In genomic region chr1:28208818-28209441, GRCh38 we compare ENCODE assay signal across 8 cellular contexts. TPM values are rescaled to one million over a fixed set of nuclear protein-coding genes. Genes with fewer than 3 reads are reported as not detected.
DNase-seq lines count a peak whose midpoint lies in the region; ATAC-seq and TF ChIP-seq lines count a peak whose summit lies in the region.

No MANE protein-coding gene starts in this region.

- no peak overlapping the region for H3K14ac ChIP-seq in IMR-90 (replicated peaks; ENCODE audit: low read depth, low read length)

- H3K79me1 ChIP-seq in IMR-90 (ENCODE audit: low read depth in 1 of 2, low read length in 2 of 2): peaks cover 3 to 23% of the 10 kb centered on the region in 2 experiments

- no peak overlapping the region; a peak in 1 of 4 replicates for H4K8ac ChIP-seq in IMR-90 (ENCODE audit: low read depth in 2 of 2, low read length in 2 of 2)

- H3K27me3 ChIP-seq in IMR-90 (ENCODE audit: control insufficient read depth, insufficient read depth, low read length) (no peaks in the 10 kb centered on the region), RWPE2 (ENCODE audit: insufficient read depth, poor library complexity, severe bottlenecking) (no peaks in the 10 kb centered on the region)

- peak; percentile 53 for DNase-seq in Calu3
- DNase-seq in IMR-90: peak; percentile 76
- DNase-seq in RWPE2 (ENCODE audit: low spot score): no peak
- DNase-seq in activated naive CD4-positive, alpha-beta T cell treated with anti-CD3 and anti-CD28 coated beads, Interleukin-2, amount 10 ng/mL, durations not matched to agents 7 days and 5 days: peak; percentile 84
- peak; percentile 68 for DNase-seq in glomerular visceral epithelial cell (ENCODE audit: extremely low spot score)
- peak in 6 of 10 donors; percentile 58 to 94 (median 69) for DNase-seq in posterior cingulate gyrus

- TF ChIP-seq POLR2A in IMR-90 (IDR thresholded peaks at IDR 0.05; ENCODE audit: low read depth, low read length): no peak

- no peaks in the 10 kb centered on the region for H3K4me1 Mint-ChIP-seq in Calu3 (ENCODE audit: low read depth, unreplicated experiment)
- peaks cover 11% of the 10 kb centered on the region for H3K4me1 Mint-ChIP-seq in activated naive CD4-positive, alpha-beta T cell treated with anti-CD3 and anti-CD28 coated beads, Interleukin-2, amount 10 ng/mL, durations not matched to agents 7 days and 5 days

- 0 out of 2 replicates have a peak, but pooled peaks cover 4% of the 10 kb centered on the region for H4K20me1 ChIP-seq in IMR-90 (ENCODE audit: insufficient read depth, low read length)

- H2AK5ac ChIP-seq in IMR-90 (ENCODE audit: low read depth, low read length): no peak overlapping the region

- no peaks in the 10 kb centered on the region for H3K9me1 ChIP-seq in IMR-90 (ENCODE audit: insufficient read depth, low read length)

- peaks cover 17% of the 10 kb centered on the region for H3K36me3 Mint-ChIP-seq in Calu3 (ENCODE audit: insufficient read depth, unreplicated experiment)
- H3K36me3 Mint-ChIP-seq in activated naive CD4-positive, alpha-beta T cell treated with anti-CD3 and anti-CD28 coated beads, Interleukin-2, amount 10 ng/mL, durations not matched to agents 7 days and 5 days: peaks cover 45% of the 10 kb centered on the region

- no peaks in the 10 kb centered on the region for H3K4me1 ChIP-seq in IMR-90 (ENCODE audit: control insufficient read depth, insufficient read depth, low read length)
- no peaks in the 10 kb centered on the region for H3K4me1 ChIP-seq in RWPE2 (ENCODE audit: insufficient read depth, poor library complexity, severe bottlenecking)

- TF ChIP-seq CTCF in Calu3 (IDR thresholded peaks at IDR 0.05; ENCODE audit: unreplicated experiment) (peak; percentile 36), IMR-90 (conservative IDR thresholded peaks at IDR 0.05; ENCODE audit: low read depth, low read length) (peak; percentile 84), RWPE2 (IDR thresholded peaks at IDR 0.05; ENCODE audit: poor library complexity, severe bottlenecking) (peak; percentile 86)

- no peak overlapping the region for H3K23ac ChIP-seq in IMR-90 (ENCODE audit: low read depth, low read length)

- no peak overlapping the region for H2BK120ac ChIP-seq in IMR-90 (ENCODE audit: low read depth, low read length)

- H3K9me3 ChIP-seq in IMR-90 (ENCODE audit: control insufficient read depth, insufficient read depth, low read length) (no peaks in the 10 kb centered on the region), RWPE2 (ENCODE audit: severe bottlenecking) (no peaks in the 10 kb centered on the region)

- in situ Hi-C loops in IMR-90 (cut with MboI; ENCODE audit: low sequenced_read_pairs): loop anchor here (5.0 to 25.0 kb wide), 2 partner anchors 117 to 347 kb away; partner anchors contain the start of gene THEMIS2

- H3K9ac ChIP-seq in IMR-90 (ENCODE audit: low read depth, low read length): no peak overlapping the region

- POLR2A ChIA-PET in IMR-90 (lab: Charles Lee; ENCODE audit: unreplicated experiment): no interaction called here

- H3K18ac ChIP-seq in IMR-90 (ENCODE audit: low read depth, low read length): no peak overlapping the region

- H2AFZ ChIP-seq in IMR-90 (replicated peaks; ENCODE audit: low read length, poor library complexity): no peak overlapping the region

- no peak overlapping the region for H4K91ac ChIP-seq in IMR-90 (ENCODE audit: insufficient read depth, low read depth, low read length)

- no peak overlapping the region for H3K4me2 ChIP-seq in IMR-90 (ENCODE audit: low read depth, low read length)

- H3K4ac ChIP-seq in IMR-90 (ENCODE audit: low read depth, low read length): no peak overlapping the region

- H3K4me3 Mint-ChIP-seq in Calu3 (ENCODE audit: low read depth, unreplicated experiment): no peak overlapping the region
- H3K4me3 Mint-ChIP-seq in activated naive CD4-positive, alpha-beta T cell treated with anti-CD3 and anti-CD28 coated beads, Interleukin-2, amount 10 ng/mL, durations not matched to agents 7 days and 5 days: no peak overlapping the region

- H3K27ac Mint-ChIP-seq in Calu3 (ENCODE audit: unreplicated experiment): no peak overlapping the region
- no peak overlapping the region for H3K27ac Mint-ChIP-seq in activated naive CD4-positive, alpha-beta T cell treated with anti-CD3 and anti-CD28 coated beads, Interleukin-2, amount 10 ng/mL, durations not matched to agents 7 days and 5 days

- H4K5ac ChIP-seq in IMR-90 (ENCODE audit: low read depth, low read length): no peak overlapping the region

- ATAC-seq in IMR-90 (ENCODE audit: low read depth) (peak; percentile 97), RWPE2 (ENCODE audit: low read depth) (peak; percentile 78), GM19328 (IDR thresholded peaks at IDR 0.05; ENCODE audit: unreplicated experiment) (no peak), GM19452 (IDR thresholded peaks at IDR 0.05; ENCODE audit: unreplicated experiment) (no peak)

- H2BK5ac ChIP-seq in IMR-90 (ENCODE audit: low read depth, low read length, poor library complexity, severe bottlenecking): no peak overlapping the region

- H3K27me3 Mint-ChIP-seq in Calu3 (ENCODE audit: unreplicated experiment): no peaks in the 10 kb centered on the region
- no peaks in the 10 kb centered on the region for H3K27me3 Mint-ChIP-seq in activated naive CD4-positive, alpha-beta T cell treated with anti-CD3 and anti-CD28 coated beads, Interleukin-2, amount 10 ng/mL, durations not matched to agents 7 days and 5 days

- no TSS peak for BruUV-seq in Calu3 (replicated peaks; lab: Mats Ljungman, UMichigan)
- BruUV-seq in IMR-90 (replicated peaks; lab: Mats Ljungman, UMichigan): no TSS peak

- dilution Hi-C loops in IMR-90 (cut with HindIII; ENCODE audit: low sequenced_read_pairs, unreplicated experiment): no loop called here

- no peak overlapping the region for H3K4me3 ChIP-seq in IMR-90 (ENCODE audit: insufficient read depth, low read depth, low read length)
- H3K4me3 ChIP-seq in RWPE2 (ENCODE audit: severe bottlenecking): no peak overlapping the region

- no peaks in the 10 kb centered on the region for H3K9me3 Mint-ChIP-seq in Calu3 (ENCODE audit: low read depth, unreplicated experiment)
- H3K9me3 Mint-ChIP-seq in activated naive CD4-positive, alpha-beta T cell treated with anti-CD3 and anti-CD28 coated beads, Interleukin-2, amount 10 ng/mL, durations not matched to agents 7 days and 5 days: no peaks in the 10 kb centered on the region

- CTCF ChIA-PET in Calu3 (lab: Charles Lee) (interaction anchor here (0.6 to 1.9 kb wide), 6 partner anchors 73 to 335 kb away, joined by 3 to 23 read pairs (median 4); partner anchors contain the start of gene EYA3), IMR-90 (lab: Yijun Ruan, JAX) (interaction anchor here (0.5 to 2.5 kb wide), 10 partner anchors 9 to 120 kb away, joined by 3 to 32 read pairs (median 4); partner anchors contain the start of genes ATP5IF1 and EYA3)
- CTCF ChIA-PET in activated naive CD4-positive, alpha-beta T cell treated with anti-CD3 and anti-CD28 coated beads, Interleukin-2, amount 10 ng/mL, durations not matched to agents 7 days and 5 days (lab: Charles Lee): interaction anchor here (0.7 to 9.8 kb wide), 20 partner anchors 9 to 351 kb away, joined by 3 to 184 read pairs (median 4); partner anchors contain the start of gene EYA3

- intact Hi-C loops in Calu3 (cut with micrococcal nuclease; ENCODE audit: unreplicated experiment) (loop anchor here (1.0 kb wide), 1 partner anchor 118 kb away; no protein-coding TSS in a partner anchor), IMR-90 (cut with micrococcal nuclease) (loop anchor here (1.0 to 10.0 kb wide), 3 partner anchors 118 to 354 kb away; no protein-coding TSS in a partner anchor), posterior cingulate gyrus (cut with DNase I) (loop anchor here (1.0 kb wide), 1 partner anchor 118 kb away; no protein-coding TSS in a partner anchor)

- peak; percentile 97 for TF ChIP-seq RAD21 in IMR-90 (IDR thresholded peaks at IDR 0.05; ENCODE audit: low read length)

- H3K36me3 ChIP-seq in IMR-90 (ENCODE audit: control insufficient read depth, insufficient read depth, low read length) (peaks cover 24% of the 10 kb centered on the region), RWPE2 (ENCODE audit: low read depth) (peaks cover 95% of the 10 kb centered on the region)

- no peak overlapping the region for H2BK15ac ChIP-seq in IMR-90 (ENCODE audit: low read depth, low read length)

- H3K56ac ChIP-seq in IMR-90 (ENCODE audit: extremely low read depth, insufficient read depth, low read length): no peak overlapping the region

- H2AK9ac ChIP-seq in IMR-90 (replicated peaks; ENCODE audit: low read depth, low read length, poor library complexity): no peak overlapping the region

- H3K27ac ChIP-seq in IMR-90 (ENCODE audit: insufficient read depth, low read length) (no peak overlapping the region), RWPE2 (ENCODE audit: poor library complexity, severe bottlenecking) (no peak overlapping the region)

- 40% methylated on average over 1 of the region's 4 CpGs; no CpG with 5 or more reads in 1 of the 2 experiments for WGBS in IMR-90 (ENCODE audit: extremely low coverage in 2 of 2, insufficient read length in 1 of 2), 2 experiments

- no peak overlapping the region for H2BK20ac ChIP-seq in IMR-90 (ENCODE audit: low read depth, low read length)

TF ChIP-seq in IMR-90, 13 proteins besides CTCF, POLR2A, EP300 and RAD21 (continues in another document):
- TF ChIP-seq NFE2L2 (IDR thresholded peaks at IDR 0.05; ENCODE audit: low read depth, low read length): no peak
- TF ChIP-seq SMC3 (IDR thresholded peaks at IDR 0.05; ENCODE audit: low read depth, low read length): peak; percentile 92
- TF ChIP-seq MAFK (IDR thresholded peaks at IDR 0.05; ENCODE audit: low read depth, low read length): no peak

RNA-seq across cellular contexts. Expression of gene DNAJC8, which starts 23.9 kb away (rescaled TPM):
- total RNA-seq in Calu3 (2022) (57.6 and 58.3 TPM in 2 replicates), IMR-90 (2012; rRNA removed) (53.6 and 70.5 TPM in 2 replicates)
- 77.0 and 81.0 TPM in 2 replicates for polyA plus RNA-seq in IMR-90 (2012; rRNA removed)
- polyA plus RNA-seq in IMR-90 (2012; cell fraction: cytosol; rRNA removed): 16.8 and 33.3 TPM in 2 replicates
- 9.8 and 42.2 TPM in 2 replicates for polyA plus RNA-seq in IMR-90 (2012; cell fraction: nucleus; rRNA removed; ENCODE audit: low replicate concordance)

RNA-seq across cellular contexts. Expression of gene ATP5IF1, which starts 27.0 kb away (rescaled TPM):
- total RNA-seq in Calu3 (2022) (112 and 125 TPM in 2 replicates), IMR-90 (2012; rRNA removed) (33.7 and 120 TPM in 2 replicates)
- polyA plus RNA-seq in IMR-90 (2012; rRNA removed): 105 and 143 TPM in 2 replicates
- polyA plus RNA-seq in IMR-90 (2012; cell fraction: cytosol; rRNA removed): 291 and 630 TPM in 2 replicates
- 54.6 and 152 TPM in 2 replicates for polyA plus RNA-seq in IMR-90 (2012; cell fraction: nucleus; rRNA removed; ENCODE audit: low replicate concordance)

RNA-seq across cellular contexts. Expression of gene PTAFR, which starts 32.4 kb away (rescaled TPM):
- total RNA-seq in Calu3 (2022) (2.4 and 2.5 TPM in 2 replicates), IMR-90 (2012; rRNA removed) (under 0.01 and 0.18 TPM in 2 replicates)
- polyA plus RNA-seq in IMR-90 (2012; rRNA removed): 0.17 and 0.30 TPM in 2 replicates
- polyA plus RNA-seq in IMR-90 (2012; cell fraction: cytosol; rRNA removed): 0.09 and 0.11 TPM in 2 replicates
- 0.06 and 0.16 TPM in 2 replicates for polyA plus RNA-seq in IMR-90 (2012; cell fraction: nucleus; rRNA removed; ENCODE audit: low replicate concordance)

RNA-seq across cellular contexts. Expression of gene SESN2, which starts 50.4 kb away (rescaled TPM):
- total RNA-seq in Calu3 (2022): 12.4 and 13.0 TPM in 2 replicates
- total RNA-seq in IMR-90 (2012; rRNA removed): 8.1 and 10.2 TPM in 2 replicates
- polyA plus RNA-seq in IMR-90 (2012; rRNA removed): 20.9 and 21.7 TPM in 2 replicates
- polyA plus RNA-seq in IMR-90 (2012; cell fraction: cytosol; rRNA removed): 12.0 and 27.8 TPM in 2 replicates
- 32.4 and 50.9 TPM in 2 replicates for polyA plus RNA-seq in IMR-90 (2012; cell fraction: nucleus; rRNA removed; ENCODE audit: low replicate concordance)

Comparison
In these comparisons a context has a peak if more than half of its experiments do, and no peak if none do; other contexts are left out.
1. CTCF ChIP-seq: peak in every context shown above with its lines; median percentile 86 in RWPE2; 84 in IMR-90; 36 in Calu3.
2. ATAC-seq: peak in IMR-90 (single experiment) and RWPE2 (single experiment); none in GM19328 (single experiment) and GM19452 (single experiment).